ENCODE assay signal across 1 cellular context in genomic region chr19:13859361-13859880, GRCh38.
TF ChIP-seq lines count a peak whose summit lies in the region.

No MANE protein-coding gene starts in this region.

TF ChIP-seq in GM23338, 12 proteins besides CTCF, POLR2A, EP300 and RAD21 (continued from another document):
- TF ChIP-seq REST (IDR thresholded peaks at IDR 0.05; ENCODE audit: unreplicated experiment) (no peak), CREB1 (CRISPR knock-in tag; IDR thresholded peaks at IDR 0.05; ENCODE audit: low read depth) (no peak), STAT1 (IDR thresholded peaks at IDR 0.05; ENCODE audit: unreplicated experiment) (no peak), ZNF462 (CRISPR knock-in tag; IDR thresholded peaks at IDR 0.05) (no peak), EZH2 (IDR thresholded peaks at IDR 0.05; ENCODE audit: low read depth, unreplicated experiment) (no peak), NANOG (IDR thresholded peaks at IDR 0.05; ENCODE audit: borderline replicate concordance) (no peak)
